In the genomic region with DNA sequence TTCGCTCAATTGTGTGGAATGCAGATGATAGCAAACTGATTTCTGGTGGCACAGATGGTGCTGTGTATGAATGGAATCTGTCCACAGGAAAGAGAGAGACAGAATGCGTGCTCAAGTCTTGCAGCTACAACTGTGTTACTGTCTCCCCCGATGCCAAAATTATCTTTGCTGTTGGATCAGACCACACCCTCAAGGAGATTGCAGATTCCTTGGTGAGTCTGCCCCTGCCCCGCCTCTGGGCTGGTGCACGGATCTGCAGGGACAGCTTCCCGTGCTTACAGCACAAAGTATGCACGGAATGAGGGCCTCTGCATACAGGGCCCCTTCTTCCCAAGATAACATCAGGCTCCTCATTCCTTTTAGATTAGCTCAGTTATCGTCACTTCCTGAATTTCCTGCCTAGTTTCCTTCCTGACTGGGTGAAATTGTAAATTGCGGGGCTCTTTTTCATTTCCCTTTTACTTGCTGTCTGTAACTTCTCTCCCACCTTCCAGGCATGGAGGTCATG, we compare ENCODE assay signal across 8 cellular contexts. TPM values are rescaled to one million over a fixed set of nuclear protein-coding genes. Genes with fewer than 3 reads are reported as not detected.
DNase-seq lines count a peak whose midpoint lies in the region; ATAC-seq and TF ChIP-seq lines count a peak whose summit lies in the region.

No MANE protein-coding gene starts in this region.

- intact Hi-C loops in psoas muscle (cut with DNase I), result no loop called here

- H3K36me3 ChIP-seq in psoas muscle (ENCODE audit: insufficient read depth in 1 of 2, low read depth in 1 of 2), result no peaks in the 10 kb centered on the region
- no peaks in the 10 kb centered on the region for H3K36me3 ChIP-seq in Peyer's patch

- H3K27ac ChIP-seq in psoas muscle (peak overlapping the region; percentile 55), Peyer's patch (no peak overlapping the region)

- H3K27me3 ChIP-seq in psoas muscle (ENCODE audit: insufficient read depth in 3 of 3, low read length in 2 of 3) (no peaks in the 10 kb centered on the region), Peyer's patch (no peaks in the 10 kb centered on the region)

- TF ChIP-seq CTCF in psoas muscle (IDR thresholded peaks at IDR 0.05) (no peak), Peyer's patch (IDR thresholded peaks at IDR 0.05) (no peak)

- DNase-seq in GM03348 (ENCODE audit: low spot score), result peak; percentile 95
- DNase-seq in foreskin melanocyte, result peak; percentile 85
- no peak for DNase-seq in psoas muscle
- DNase-seq in Peyer's patch, result no peak

- no peak overlapping the region for H3K4me3 ChIP-seq in psoas muscle
- no peak overlapping the region for H3K4me3 ChIP-seq in Peyer's patch

- peaks cover 7% of the 10 kb centered on the region for H3K4me1 ChIP-seq in psoas muscle
- H3K4me1 ChIP-seq in Peyer's patch, result peaks cover 0 to 10% (median 0%) of the 10 kb centered on the region in 4 donors

- ATAC-seq in SK-N-SH treated with all-trans-retinoic acid at 6 μM for 48 hours, result peak; percentile 99
- ATAC-seq in psoas muscle, result peak; percentile 40 to 71 (median 58)
- no peak for ATAC-seq in HG02885 (IDR thresholded peaks at IDR 0.05; ENCODE audit: poor library complexity, unreplicated experiment)
- ATAC-seq in HG03457 (IDR thresholded peaks at IDR 0.05; ENCODE audit: unreplicated experiment), result no peak
- ATAC-seq in GM21515 (IDR thresholded peaks at IDR 0.05; ENCODE audit: unreplicated experiment), result no peak

- TF ChIP-seq POLR2A in Peyer's patch (IDR thresholded peaks at IDR 0.05), result no peak

- WGBS in psoas muscle, 3 donors, result 11 to 16% (median 14%) methylated on average over 9 of the region's 9 CpGs

- H3K9me3 ChIP-seq in psoas muscle (no peaks in the 10 kb centered on the region), Peyer's patch (no peaks in the 10 kb centered on the region)

TF ChIP-seq in SK-N-SH treated with all-trans-retinoic acid at 6 μM for 48 hours, 23 proteins besides CTCF, POLR2A, EP300 and RAD21:
- TF ChIP-seq ZFP3 (CRISPR knock-in tag; IDR thresholded peaks at IDR 0.05) (no peak), ZFP30 (CRISPR knock-in tag; IDR thresholded peaks at IDR 0.05) (no peak), ZNF8 (CRISPR knock-in tag; IDR thresholded peaks at IDR 0.05) (no peak), GLIS3 (CRISPR knock-in tag; IDR thresholded peaks at IDR 0.05) (no peak), CREB5 (CRISPR knock-in tag; IDR thresholded peaks at IDR 0.05; ENCODE audit: low read depth) (peak; percentile 94), RARB (CRISPR knock-in tag; IDR thresholded peaks at IDR 0.05) (no peak), SNAI2 (CRISPR knock-in tag; IDR thresholded peaks at IDR 0.05) (no peak), ZNF70 (CRISPR knock-in tag; IDR thresholded peaks at IDR 0.05) (no peak), TCF4 (CRISPR knock-in tag; IDR thresholded peaks at IDR 0.05; ENCODE audit: borderline replicate concordance) (no peak), TOX (CRISPR knock-in tag; IDR thresholded peaks at IDR 0.05; ENCODE audit: borderline replicate concordance) (no peak), CSDC2 (CRISPR knock-in tag; IDR thresholded peaks at IDR 0.05) (no peak), OSR1 (CRISPR knock-in tag; IDR thresholded peaks at IDR 0.05) (no peak), ISL1 (CRISPR knock-in tag; IDR thresholded peaks at IDR 0.05) (peak; percentile 46; the same call in 1 of the 2 replicates), PATZ1 (CRISPR knock-in tag; IDR thresholded peaks at IDR 0.05; ENCODE audit: borderline replicate concordance) (0 out of 2 replicates have a peak, but pooled peaks have one; percentile 13)
- TF ChIP-seq, protein P1, sequence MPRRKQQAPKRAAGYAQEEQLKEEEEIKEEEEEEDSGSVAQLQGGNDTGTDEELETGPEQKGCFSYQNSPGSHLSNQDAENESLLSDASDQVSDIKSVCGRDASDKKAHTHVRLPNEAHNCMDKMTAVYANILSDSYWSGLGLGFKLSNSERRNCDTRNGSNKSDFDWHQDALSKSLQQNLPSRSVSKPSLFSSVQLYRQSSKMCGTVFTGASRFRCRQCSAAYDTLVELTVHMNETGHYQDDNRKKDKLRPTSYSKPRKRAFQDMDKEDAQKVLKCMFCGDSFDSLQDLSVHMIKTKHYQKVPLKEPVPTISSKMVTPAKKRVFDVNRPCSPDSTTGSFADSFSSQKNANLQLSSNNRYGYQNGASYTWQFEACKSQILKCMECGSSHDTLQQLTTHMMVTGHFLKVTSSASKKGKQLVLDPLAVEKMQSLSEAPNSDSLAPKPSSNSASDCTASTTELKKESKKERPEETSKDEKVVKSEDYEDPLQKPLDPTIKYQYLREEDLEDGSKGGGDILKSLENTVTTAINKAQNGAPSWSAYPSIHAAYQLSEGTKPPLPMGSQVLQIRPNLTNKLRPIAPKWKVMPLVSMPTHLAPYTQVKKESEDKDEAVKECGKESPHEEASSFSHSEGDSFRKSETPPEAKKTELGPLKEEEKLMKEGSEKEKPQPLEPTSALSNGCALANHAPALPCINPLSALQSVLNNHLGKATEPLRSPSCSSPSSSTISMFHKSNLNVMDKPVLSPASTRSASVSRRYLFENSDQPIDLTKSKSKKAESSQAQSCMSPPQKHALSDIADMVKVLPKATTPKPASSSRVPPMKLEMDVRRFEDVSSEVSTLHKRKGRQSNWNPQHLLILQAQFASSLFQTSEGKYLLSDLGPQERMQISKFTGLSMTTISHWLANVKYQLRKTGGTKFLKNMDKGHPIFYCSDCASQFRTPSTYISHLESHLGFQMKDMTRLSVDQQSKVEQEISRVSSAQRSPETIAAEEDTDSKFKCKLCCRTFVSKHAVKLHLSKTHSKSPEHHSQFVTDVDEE (CRISPR knock-in tag; IDR thresholded peaks at IDR 0.05), result no peak
- TF ChIP-seq, protein P2, sequence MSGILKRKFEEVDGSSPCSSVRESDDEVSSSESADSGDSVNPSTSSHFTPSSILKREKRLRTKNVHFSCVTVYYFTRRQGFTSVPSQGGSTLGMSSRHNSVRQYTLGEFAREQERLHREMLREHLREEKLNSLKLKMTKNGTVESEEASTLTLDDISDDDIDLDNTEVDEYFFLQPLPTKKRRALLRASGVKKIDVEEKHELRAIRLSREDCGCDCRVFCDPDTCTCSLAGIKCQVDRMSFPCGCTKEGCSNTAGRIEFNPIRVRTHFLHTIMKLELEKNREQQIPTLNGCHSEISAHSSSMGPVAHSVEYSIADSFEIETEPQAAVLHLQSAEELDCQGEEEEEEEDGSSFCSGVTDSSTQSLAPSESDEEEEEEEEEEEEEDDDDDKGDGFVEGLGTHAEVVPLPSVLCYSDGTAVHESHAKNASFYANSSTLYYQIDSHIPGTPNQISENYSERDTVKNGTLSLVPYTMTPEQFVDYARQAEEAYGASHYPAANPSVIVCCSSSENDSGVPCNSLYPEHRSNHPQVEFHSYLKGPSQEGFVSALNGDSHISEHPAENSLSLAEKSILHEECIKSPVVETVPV (CRISPR knock-in tag; IDR thresholded peaks at IDR 0.05), result no peak

RNA-seq across cellular contexts. Expression of gene CFAP57, which starts 34.6 kb away (rescaled TPM):
- under 1 TPM in 2 of 4 donors, not detected in 2; 0.08 to 0.15 TPM for total RNA-seq in psoas muscle
- under 1 TPM in 2 of 3 donors, not detected in 1; 0.04 to 0.26 TPM for polyA plus RNA-seq in psoas muscle
- not detected for total RNA-seq in Peyer's patch

RNA-seq across cellular contexts. Expression of gene EBNA1BP2, which starts 34.7 kb away (rescaled TPM):
- total RNA-seq in psoas muscle, result 10 to 100 TPM; 20.1 to 46.2 (median 44.5) TPM
- polyA plus RNA-seq in psoas muscle, result 100 to 1,000 TPM in 2 of 3 donors, 10 to 100 TPM in 1; 74.2 to 153 (median 141) TPM
- total RNA-seq in Peyer's patch, result 10 to 100 TPM; 12.8 to 62.7 (median 23.3) TPM

Comparison
In these comparisons a context has a peak if more than half of its experiments do, and no peak if none do; other contexts are left out.
1. DNase-seq: peak in GM03348 (single experiment) and foreskin melanocyte (single experiment); none in psoas muscle (0 of 2) and Peyer's patch (0 of 3).
2. ATAC-seq: peak in SK-N-SH treated with all-trans-retinoic acid at 6 μM for 48 hours (single experiment) and psoas muscle (4 of 4); none in HG02885 (single experiment), HG03457 (single experiment) and GM21515 (single experiment).